8 cellular contexts compared by ENCODE assay signal in genomic region chr22:37198290-37199102, GRCh38. TPM values are rescaled to one million over a fixed set of nuclear protein-coding genes. Genes with fewer than 3 reads are reported as not detected.
A peak's percentile ranks its signal among the peaks of the same experiment; 100 is the strongest.
DNase-seq lines count a peak whose midpoint lies in the region; ATAC-seq, FAIRE-seq and TF ChIP-seq lines count a peak whose summit lies in the region.

No MANE protein-coding gene starts in this region.

- H3K9ac ChIP-seq in H1 (replicated peaks in 1 of 4; ENCODE audit: extremely low read depth in 1 of 4, low read depth in 3 of 4, low read length in 3 of 4) (peak overlapping the region in 3 of 4 experiments; percentile 66 to 70 (median 70); a peak in 5 of 7 replicates), mesenchymal stem cell (ENCODE audit: low read length) (peak overlapping the region; percentile 94)

- CTCF ChIA-PET in H1 (lab: Charles Lee; ENCODE audit: partially characterized antibody) = interaction anchor here (0.6 to 7.7 kb wide), 40 partner anchors 9 to 401 kb away, joined by 3 to 77 read pairs (median 4); partner anchors contain the start of genes C1QTNF6 and SSTR3

- H3K4me2 ChIP-seq in DOHH2 (ENCODE audit: low read length) = peak overlapping the region; percentile 98
- H3K4me2 ChIP-seq in H1 (ENCODE audit: insufficient read depth in 1 of 2, low read depth in 2 of 2, low read length in 2 of 2) = peak overlapping the region; percentile 81 to 96
- peak overlapping the region; percentile 93 for H3K4me2 ChIP-seq in mesenchymal stem cell (ENCODE audit: low read length, poor library complexity, severe bottlenecking)

- peak overlapping the region; percentile 89 for H3K4me3 ChIP-seq in DOHH2 (ENCODE audit: low read length)
- peak overlapping the region; percentile 61 to 78 (median 73) for H3K4me3 ChIP-seq in H1 (ENCODE audit: extremely low read depth in 1 of 4, insufficient read depth in 2 of 4, low read depth in 3 of 4, low read length in 4 of 4)
- H3K4me3 ChIP-seq in mesenchymal stem cell (ENCODE audit: insufficient read depth in 1 of 2, low read depth in 1 of 2, low read length in 2 of 2) = peak overlapping the region; percentile 64 to 95

- H3K23ac ChIP-seq in H1 (ENCODE audit: insufficient read length) = no peak overlapping the region
- H3K23ac ChIP-seq in mesenchymal stem cell (ENCODE audit: low read length in 2 of 2) = no peak overlapping the region

- no peaks in the 10 kb centered on the region; the same call in 1 of the 2 replicates for H3F3A ChIP-seq in DOHH2 (ENCODE audit: control insufficient read depth, insufficient read depth)

- H3K9me3 ChIP-seq in DOHH2 (ENCODE audit: control insufficient read depth, insufficient read depth, low read length) = no peaks in the 10 kb centered on the region
- no peaks in the 10 kb centered on the region for H3K9me3 ChIP-seq in H1 (ENCODE audit: insufficient read depth in 2 of 2, low read depth in 1 of 2, low read length in 1 of 2)
- no peaks in the 10 kb centered on the region for H3K9me3 ChIP-seq in mesenchymal stem cell (ENCODE audit: control insufficient read depth, low read length)

- H3K23me2 ChIP-seq in H1 (ENCODE audit: low read depth, low read length) = peaks cover 5% of the 10 kb centered on the region

- H3K9me2 ChIP-seq in DOHH2 (replicated peaks; ENCODE audit: control insufficient read depth, low read length) = no peaks in the 10 kb centered on the region

- H4K5ac ChIP-seq in H1 (ENCODE audit: insufficient read length, low read depth, low read length) = peak overlapping the region; percentile 83

- peak overlapping the region; percentile 20 for H3K14ac ChIP-seq in H1 (ENCODE audit: insufficient read length)
- H3K14ac ChIP-seq in mesenchymal stem cell (ENCODE audit: low read length in 2 of 2) = peak overlapping the region in 1 of 2 experiments; percentile 37

- 15% methylated on average over 28 of the region's 51 CpGs; no CpG with 5 or more reads in 1 of the 2 experiments for WGBS in H1 (ENCODE audit: extremely low coverage in 1 of 2, insufficient coverage in 1 of 2, insufficient read length in 1 of 2, insufficient replicate concordance in 2 of 2, low coverage in 1 of 2, low lambda C conversion rate in 2 of 2, missing lambda C conversion rate in 1 of 2), 2 experiments
- 6% methylated on average over 50 of the region's 51 CpGs for WGBS in mesenchymal stem cell

- TF ChIP-seq CTCF in DOHH2 (IDR thresholded peaks at IDR 0.05; ENCODE audit: low read depth, low read length, poor library complexity, severe bottlenecking) (peak; percentile 81), H1 (IDR thresholded peaks at IDR 0.05; ENCODE audit: control extremely low read depth in 1 of 3, insufficient read depth in 1 of 3, low read depth in 1 of 3, low read length in 3 of 3) (peak; percentile 53 to 72 (median 56))

- TF ChIP-seq EP300 in H1 (IDR thresholded peaks at IDR 0.05; ENCODE audit: borderline replicate concordance in 1 of 2, low read depth in 2 of 2, low read length in 2 of 2) = no peak

- no peak overlapping the region for H2BK120ac ChIP-seq in H1 (replicated peaks; ENCODE audit: low read depth, low read length)
- peak overlapping the region; percentile 82 for H2BK120ac ChIP-seq in mesenchymal stem cell (ENCODE audit: low read depth, low read length)

- no peaks in the 10 kb centered on the region for H3K79me1 ChIP-seq in H1 (ENCODE audit: low read depth, low read length)
- peaks cover 2% of the 10 kb centered on the region for H3K79me1 ChIP-seq in mesenchymal stem cell (replicated peaks; ENCODE audit: low read length, poor library complexity, severe bottlenecking)

- no peak for TF ChIP-seq POLR2A in H1 (IDR thresholded peaks at IDR 0.05; ENCODE audit: control extremely low read depth in 1 of 2, low read depth in 2 of 2, low read length in 2 of 2)

- H3K27ac ChIP-seq in DOHH2 (ENCODE audit: low read depth, low read length) (peak overlapping the region; percentile 80), H1 (ENCODE audit: low read depth, low read length) (no peak overlapping the region), mesenchymal stem cell (ENCODE audit: low read length, poor library complexity, severe bottlenecking) (peak overlapping the region; percentile 86)

- no peak overlapping the region for H2BK20ac ChIP-seq in H1 (ENCODE audit: low read length)

- H4K8ac ChIP-seq in H1 (ENCODE audit: extremely low read depth, insufficient read depth, low read length) (peak overlapping the region; percentile 88; the same call in 1 of the 2 replicates), mesenchymal stem cell (ENCODE audit: low read length) (peak overlapping the region; percentile 97)

- peaks cover 24% of the 10 kb centered on the region for H3K4me1 ChIP-seq in DOHH2 (ENCODE audit: control insufficient read depth, low read length)
- H3K4me1 ChIP-seq in H1 (replicated peaks in 1 of 4; ENCODE audit: control insufficient read depth in 3 of 4, insufficient read depth in 4 of 4, low read length in 3 of 4) = peaks cover 3 to 19% (median 10%) of the 10 kb centered on the region in 4 experiments; a peak in 5 of 7 replicates
- H3K4me1 ChIP-seq in mesenchymal stem cell (ENCODE audit: control insufficient read depth, insufficient read depth, low read depth, low read length) = peaks cover 30% of the 10 kb centered on the region

- no peaks in the 10 kb centered on the region for H4K20me1 ChIP-seq in DOHH2 (ENCODE audit: control insufficient read depth, insufficient read depth, low read depth, low read length)
- H4K20me1 ChIP-seq in H1 (replicated peaks in 1 of 2; ENCODE audit: control insufficient read depth in 1 of 2, insufficient read depth in 2 of 2, low read length in 2 of 2) = peaks cover 0 to 4% of the 10 kb centered on the region in 2 experiments

- H3K56ac ChIP-seq in H1 (replicated peaks; ENCODE audit: insufficient read length, low read depth, low read length) = peak overlapping the region; percentile 86

- H2AK5ac ChIP-seq in H1 (ENCODE audit: low read depth, low read length) (no peak overlapping the region), mesenchymal stem cell (ENCODE audit: low read length, severe bottlenecking) (peak overlapping the region; percentile 72)

- H4K91ac ChIP-seq in H1 (replicated peaks; ENCODE audit: insufficient read length, low read length) = peak overlapping the region; percentile 45
- H4K91ac ChIP-seq in mesenchymal stem cell (ENCODE audit: low read length) = peak overlapping the region; percentile 98

- H3K27me3 ChIP-seq in DOHH2 (ENCODE audit: control insufficient read depth, low read length) = no peaks in the 10 kb centered on the region
- H3K27me3 ChIP-seq in H1 (replicated peaks in 1 of 4; ENCODE audit: control insufficient read depth in 3 of 4, extremely low read depth in 1 of 4, insufficient read depth in 3 of 4, low read length in 3 of 4) = no peaks in the 10 kb centered on the region
- no peaks in the 10 kb centered on the region for H3K27me3 ChIP-seq in mesenchymal stem cell (ENCODE audit: control insufficient read depth in 1 of 2, insufficient read depth in 1 of 2, low read length in 2 of 2)

- H3K18ac ChIP-seq in H1 (ENCODE audit: extremely low read depth, low read length) = peak overlapping the region; percentile 96
- H3K18ac ChIP-seq in mesenchymal stem cell (ENCODE audit: low read depth in 1 of 2, low read length in 2 of 2) = peak overlapping the region; percentile 86 to 95

- H2BK5ac ChIP-seq in H1 (ENCODE audit: low read depth, low read length) = peak overlapping the region; percentile 35; the same call in 1 of the 2 replicates
- H2BK5ac ChIP-seq in mesenchymal stem cell (ENCODE audit: low read depth, low read length, poor library complexity, severe bottlenecking) = peak overlapping the region; percentile 8

- FAIRE-seq in H1 (lab: Jason Lieb, UNC) = no peak

- DNase-seq in NOMO-1 treated with DMSO at 0.1 percent for 48 hours (lab: John Stamatoyannopoulos, UW; ENCODE audit: unreplicated experiment) (peak; percentile 65), H1 (ENCODE audit: low read depth in 1 of 2, low spot score in 2 of 2) (peak in 1 of 2 experiments; percentile 95), mesenchymal stem cell (peak; percentile 78)
- DNase-seq in activated CD8-positive, alpha-beta memory T cell treated with anti-CD3 and anti-CD28 coated beads, Interleukin-2, amount 50 U/mL, for 1 hour (ENCODE audit: extremely low read depth) = peak; percentile 69
- peak; percentile 86 for DNase-seq in stimulated activated CD8-positive, alpha-beta memory T cell treated with anti-CD3 and anti-CD28 coated beads, Interleukin-12 subunit alpha, Interleukin-12 subunit beta, amount 100 ng/mL, for 1 hour (ENCODE audit: low read depth)

- H2BK12ac ChIP-seq in H1 (ENCODE audit: low read depth, low read length) (0 out of 2 replicates have a peak overlapping the region, but pooled peaks have one; percentile 60), mesenchymal stem cell (ENCODE audit: low read length in 2 of 2) (peak overlapping the region; percentile 62 to 81)

- ATAC-seq in HG02759 (IDR thresholded peaks at IDR 0.05; ENCODE audit: unreplicated experiment) (peak; percentile 25), GM18861 (IDR thresholded peaks at IDR 0.05; ENCODE audit: unreplicated experiment) (no peak)

- peak overlapping the region; percentile 72; the same call in 1 of the 2 replicates for H2BK15ac ChIP-seq in H1 (ENCODE audit: low read length)
- peak overlapping the region; percentile 3 for H2BK15ac ChIP-seq in mesenchymal stem cell (ENCODE audit: low read depth, poor library complexity, severe bottlenecking)

- POLR2A ChIA-PET in H1 (lab: Charles Lee; ENCODE audit: partially characterized antibody) = interaction anchor here (0.9 to 1.5 kb wide), 6 partner anchors 9 to 188 kb away, joined by 3 to 4 read pairs (median 3); no protein-coding TSS in a partner anchor

- 0 out of 2 replicates have a peak, but pooled peaks cover 3% of the 10 kb centered on the region for H3K79me2 ChIP-seq in DOHH2 (ENCODE audit: control insufficient read depth, low read length)
- H3K79me2 ChIP-seq in H1 (ENCODE audit: control insufficient read depth in 1 of 2, insufficient read depth in 2 of 2, low read length in 2 of 2) = no peaks in the 10 kb centered on the region

- peak; percentile 64 to 69 for TF ChIP-seq RAD21 in H1 (IDR thresholded peaks at IDR 0.05 in 1 of 2, conservative IDR thresholded peaks at IDR 0.05 in 1 of 2; ENCODE audit: low read depth in 2 of 2, low read length in 2 of 2)

- H3K36me3 ChIP-seq in DOHH2 (ENCODE audit: control insufficient read depth, low read length) (no peaks in the 10 kb centered on the region), H1 (ENCODE audit: control insufficient read depth in 2 of 4, insufficient read depth in 4 of 4, low read length in 3 of 4) (no peaks in the 10 kb centered on the region), mesenchymal stem cell (ENCODE audit: control insufficient read depth in 1 of 2, insufficient read depth in 2 of 2, low read depth in 1 of 2, low read length in 2 of 2) (no peaks in the 10 kb centered on the region)

- H3K4ac ChIP-seq in H1 (replicated peaks; ENCODE audit: insufficient read length, low read depth, low read length) = peak overlapping the region; percentile 62
- H3K4ac ChIP-seq in mesenchymal stem cell (ENCODE audit: low read depth in 1 of 2, low read length in 2 of 2) = peak overlapping the region; percentile 82 to 89

- H2AFZ ChIP-seq in H1 (ENCODE audit: low read length) (0 out of 2 replicates have a peak overlapping the region, but pooled peaks have one; percentile 28), mesenchymal stem cell (ENCODE audit: low read depth, low read length) (peak overlapping the region; percentile 74)

RNA-seq across cellular contexts. Expression of gene C1QTNF6, which starts 10.4 kb away (rescaled TPM):
- 3.1 and 4.6 TPM in 2 replicates for total RNA-seq in H1 (2021; fragmentation: NEBNext Ultra II Directional; extraction: Animal tissue kit (Norgen Biotek cat#: 25700))
- 5.9 and 6.5 TPM in 2 replicates for polyA plus RNA-seq in H1 (2011; rRNA removed)
- polyA plus RNA-seq in H1 (2011; cell fraction: cytosol; rRNA removed) = 5.7 TPM
- 17.9 TPM for polyA plus RNA-seq in H1 (2011; cell fraction: nucleus; rRNA removed)
- 4.9 to 6.3 TPM (median 5.5 TPM) in 4 replicates for polyA plus RNA-seq in H1 (2012, experiment 1 of 2)
- 2.6 TPM for polyA plus RNA-seq in H1 (2012, experiment 2 of 2)
- 5.6 TPM for polyA plus RNA-seq in H1 (2013, experiment 1 of 2)
- 6.5 TPM for polyA plus RNA-seq in H1 (2013, experiment 2 of 2)
- 5.3 and 5.7 TPM in 2 replicates for polyA minus RNA-seq in H1 (2011; rRNA and poly(A)+ RNA removed)
- polyA minus RNA-seq in H1 (2011; cell fraction: cytosol; rRNA and poly(A)+ RNA removed) = 2.9 TPM
- polyA minus RNA-seq in H1 (2011; cell fraction: nucleus; rRNA and poly(A)+ RNA removed) = 11.6 TPM
- polyA plus RNA-seq in mesenchymal stem cell (2013, experiment 1 of 2) = 38.2 TPM
- polyA plus RNA-seq in mesenchymal stem cell (2013, experiment 2 of 2) = 37.9 TPM

RNA-seq across cellular contexts. Expression of gene SSTR3, which starts 13.8 kb away (rescaled TPM):
- 0.22 and 0.54 TPM in 2 replicates for total RNA-seq in H1 (2021; fragmentation: NEBNext Ultra II Directional; extraction: Animal tissue kit (Norgen Biotek cat#: 25700))
- 0.61 and 0.77 TPM in 2 replicates for polyA plus RNA-seq in H1 (2011; rRNA removed)
- 0.54 TPM for polyA plus RNA-seq in H1 (2011; cell fraction: cytosol; rRNA removed)
- 0.53 TPM for polyA plus RNA-seq in H1 (2011; cell fraction: nucleus; rRNA removed)
- 0.47 to 1.0 TPM (median 0.80 TPM) in 4 replicates for polyA plus RNA-seq in H1 (2012, experiment 1 of 2)
- polyA plus RNA-seq in H1 (2012, experiment 2 of 2) = 0.73 TPM
- 0.14 TPM for polyA plus RNA-seq in H1 (2013, experiment 1 of 2)
- polyA plus RNA-seq in H1 (2013, experiment 2 of 2) = 0.17 TPM
- 0.35 and 1.2 TPM in 2 replicates for polyA minus RNA-seq in H1 (2011; rRNA and poly(A)+ RNA removed)
- polyA minus RNA-seq in H1 (2011; cell fraction: cytosol; rRNA and poly(A)+ RNA removed) = 0.73 TPM
- polyA minus RNA-seq in H1 (2011; cell fraction: nucleus; rRNA and poly(A)+ RNA removed) = 0.50 TPM
- not detected for polyA plus RNA-seq in mesenchymal stem cell (2013, experiment 1 of 2)
- polyA plus RNA-seq in mesenchymal stem cell (2013, experiment 2 of 2) = not detected

RNA-seq across cellular contexts. Expression of gene RAC2, which starts 45.6 kb away (rescaled TPM):
- total RNA-seq in H1 (2021; fragmentation: NEBNext Ultra II Directional; extraction: Animal tissue kit (Norgen Biotek cat#: 25700)) = 2.1 and 2.3 TPM in 2 replicates
- polyA plus RNA-seq in H1 (2011; rRNA removed) = 4.3 and 6.1 TPM in 2 replicates
- polyA plus RNA-seq in H1 (2011; cell fraction: cytosol; rRNA removed) = 1.5 TPM
- 6.4 TPM for polyA plus RNA-seq in H1 (2011; cell fraction: nucleus; rRNA removed)
- polyA plus RNA-seq in H1 (2012, experiment 1 of 2) = 1.6 to 3.7 TPM (median 2.8 TPM) in 4 replicates
- 1.8 TPM for polyA plus RNA-seq in H1 (2012, experiment 2 of 2)
- 4.4 TPM for polyA plus RNA-seq in H1 (2013, experiment 1 of 2)
- polyA plus RNA-seq in H1 (2013, experiment 2 of 2) = 4.1 TPM
- 1.7 and 2.9 TPM in 2 replicates for polyA minus RNA-seq in H1 (2011; rRNA and poly(A)+ RNA removed)
- 3.2 TPM for polyA minus RNA-seq in H1 (2011; cell fraction: cytosol; rRNA and poly(A)+ RNA removed)
- 3.7 TPM for polyA minus RNA-seq in H1 (2011; cell fraction: nucleus; rRNA and poly(A)+ RNA removed)
- polyA plus RNA-seq in mesenchymal stem cell (2013, experiment 1 of 2) = 121 TPM
- polyA plus RNA-seq in mesenchymal stem cell (2013, experiment 2 of 2) = 117 TPM

RNA-seq across cellular contexts. Expression of gene IL2RB, which starts 48.8 kb away (rescaled TPM):
- 0.67 and 1.3 TPM in 2 replicates for total RNA-seq in H1 (2021; fragmentation: NEBNext Ultra II Directional; extraction: Animal tissue kit (Norgen Biotek cat#: 25700))
- 0.67 and 1.1 TPM in 2 replicates for polyA plus RNA-seq in H1 (2011; rRNA removed)
- 0.48 TPM for polyA plus RNA-seq in H1 (2011; cell fraction: cytosol; rRNA removed)
- 0.96 TPM for polyA plus RNA-seq in H1 (2011; cell fraction: nucleus; rRNA removed)
- polyA plus RNA-seq in H1 (2012, experiment 1 of 2) = 0.55 to 0.76 TPM (median 0.72 TPM) in 4 replicates
- polyA plus RNA-seq in H1 (2012, experiment 2 of 2) = 0.80 TPM
- 1.6 TPM for polyA plus RNA-seq in H1 (2013, experiment 1 of 2)
- 1.6 TPM for polyA plus RNA-seq in H1 (2013, experiment 2 of 2)
- polyA minus RNA-seq in H1 (2011; rRNA and poly(A)+ RNA removed) = 0.85 and 1.0 TPM in 2 replicates
- 1.0 TPM for polyA minus RNA-seq in H1 (2011; cell fraction: cytosol; rRNA and poly(A)+ RNA removed)
- 0.60 TPM for polyA minus RNA-seq in H1 (2011; cell fraction: nucleus; rRNA and poly(A)+ RNA removed)
- 4.9 TPM for polyA plus RNA-seq in mesenchymal stem cell (2013, experiment 1 of 2)
- polyA plus RNA-seq in mesenchymal stem cell (2013, experiment 2 of 2) = 5.1 TPM
